ENCODE assay signal across 20 cellular contexts in genomic region chr14:77310041-77310440, GRCh38. TPM values are rescaled to one million over a fixed set of nuclear protein-coding genes. Genes with fewer than 3 reads are reported as not detected.
"Had no signal": no experiment of that assay in that cellular context is flagged by ENCODE, and none has a peak within 500 bp of the region (broad histone marks: within the 10 kb centered on the region; RNA-seq: fewer than 3 reads in every experiment).

No MANE protein-coding gene starts in this region.

- DNase-seq: activated CD4-positive, alpha-beta T cell treated with anti-CD3 and anti-CD28 coated beads, Interleukin-2, amount 10 ng/mL, durations not matched to agents 7 days and 5 days; activated CD4-positive, CD25-positive, alpha-beta regulatory T cell; activated effector memory CD4-positive, alpha-beta T cell treated with anti-CD3 and anti-CD28 coated beads, Interleukin-2, amount 50 U/mL, for 16 hours; activated T-cell treated with anti-CD3 and anti-CD28 coated beads, Interleukin-2, amount 50 U/mL, for 1 hour; effector memory CD8-positive, alpha-beta T cell; erythroblast; ovary; stimulated activated CD4-positive, alpha-beta T cell treated with anti-CD3 and anti-CD28 coated beads, Interleukin-4, amount 100 ng/mL, for 4 hours; stomach; thyroid gland; uterus had no signal

- H3K36me3 ChIP-seq: ovary, uterus had no signal

- ATAC-seq: effector memory CD8-positive, alpha-beta T cell; gastroesophageal sphincter had no signal

- H3K4me3 ChIP-seq: ascending aorta, gastroesophageal sphincter, ovary, skin epidermis, stomach, thyroid gland, uterus had no signal

- H3K27ac Mint-ChIP-seq: activated CD4-positive, alpha-beta T cell treated with anti-CD3 and anti-CD28 coated beads, Interleukin-2, amount 10 ng/mL, durations not matched to agents 7 days and 5 days; effector memory CD8-positive, alpha-beta T cell; T-helper 1 cell treated with Interleukin-12 subunit alpha and Interleukin-12 subunit beta and Interleukin-4 antibody, amounts not matched to agents 30 μg/mL and 1 μg/mL, for 36 hours had no signal

- H3K9me3 Mint-ChIP-seq: activated CD4-positive, alpha-beta T cell treated with anti-CD3 and anti-CD28 coated beads, Interleukin-2, amount 10 ng/mL, durations not matched to agents 7 days and 5 days; effector memory CD8-positive, alpha-beta T cell; neural crest cell; T-helper 1 cell treated with Interleukin-12 subunit alpha and Interleukin-12 subunit beta and Interleukin-4 antibody, amounts not matched to agents 30 μg/mL and 1 μg/mL, for 36 hours had no signal

- H3K27me3 Mint-ChIP-seq: activated CD4-positive, alpha-beta T cell treated with anti-CD3 and anti-CD28 coated beads, Interleukin-2, amount 10 ng/mL, durations not matched to agents 7 days and 5 days; effector memory CD8-positive, alpha-beta T cell had no signal

- H3K27ac ChIP-seq: ascending aorta, gastroesophageal sphincter, ovary, skin epidermis, stomach, thyroid gland, uterus had no signal

- H3K27me3 ChIP-seq: ascending aorta, gastroesophageal sphincter, ovary, stomach, thyroid gland, uterus had no signal

- H3K9me3 ChIP-seq: ascending aorta, gastroesophageal sphincter, ovary, stomach, thyroid gland, uterus had no signal

- H3K4me3 Mint-ChIP-seq: activated CD4-positive, alpha-beta T cell treated with anti-CD3 and anti-CD28 coated beads, Interleukin-2, amount 10 ng/mL, durations not matched to agents 7 days and 5 days; effector memory CD8-positive, alpha-beta T cell; T-helper 1 cell treated with Interleukin-12 subunit alpha and Interleukin-12 subunit beta and Interleukin-4 antibody, amounts not matched to agents 30 μg/mL and 1 μg/mL, for 36 hours had no signal

RNA-seq across cellular contexts. Expression of gene NGB, which starts 39.0 kb away (rescaled TPM):
- total RNA-seq: activated CD4-positive, alpha-beta T cell treated with anti-CD3 and anti-CD28 coated beads, Interleukin-2, amount 10 ng/mL, durations not matched to agents 7 days and 5 days; activated CD8-positive, alpha-beta memory T cell treated with anti-CD3 and anti-CD28 coated beads for 36 hours; ascending aorta; cardiac septum; kidney epithelial cell; lower leg skin; neural crest cell; thyroid gland; uterus had no signal
